7 cellular contexts compared by ENCODE assay signal in genomic region chr15:44427756-44428724, GRCh38. TPM values are rescaled to one million over a fixed set of nuclear protein-coding genes. Genes with fewer than 3 reads are reported as not detected.
A peak's percentile ranks its signal among the peaks of the same experiment; 100 is the strongest.
DNase-seq lines count a peak whose midpoint lies in the region; ATAC-seq and TF ChIP-seq lines count a peak whose summit lies in the region.

No MANE protein-coding gene starts in this region.

- H3K4me3 ChIP-seq in fibroblast of pulmonary artery (replicated peaks; ENCODE audit: low read depth, low read length) (peak overlapping the region; percentile 99), neuronal stem cell (ENCODE audit: low read length in 2 of 2) (peak overlapping the region; percentile 91 to 94)

- TF ChIP-seq CTCF in fibroblast of pulmonary artery (IDR thresholded peaks at IDR 0.05; ENCODE audit: low read length, missing control alignments), result no peak

- H3K4me3 Mint-ChIP-seq in T-helper 2 cell treated with Interferon-gamma antibody and Interleukin-4, amounts not matched to agents 5 μg/mL and 100 μg/mL, for 36 hours, result peak overlapping the region; percentile 98

- H3K4me1 ChIP-seq in neuronal stem cell (ENCODE audit: control insufficient read depth in 2 of 2, insufficient read depth in 1 of 2, low read depth in 1 of 2, low read length in 2 of 2), result peaks cover 0 to 2% of the 10 kb centered on the region in 2 donors

- no peak overlapping the region for H4K91ac ChIP-seq in neuronal stem cell (ENCODE audit: low read depth, low read length, poor library complexity)

- H2BK15ac ChIP-seq in neuronal stem cell (ENCODE audit: low read length), result no peak overlapping the region

- peak overlapping the region; percentile 94 for H2AFZ ChIP-seq in neuronal stem cell (ENCODE audit: low read length)

- peak overlapping the region; percentile 99 for H3K27ac Mint-ChIP-seq in T-helper 2 cell treated with Interferon-gamma antibody and Interleukin-4, amounts not matched to agents 5 μg/mL and 100 μg/mL, for 36 hours

- no peaks in the 10 kb centered on the region for H3K9me3 Mint-ChIP-seq in T-helper 2 cell treated with Interferon-gamma antibody and Interleukin-4, amounts not matched to agents 5 μg/mL and 100 μg/mL, for 36 hours

- peak overlapping the region; percentile 98 for H3K9ac ChIP-seq in neuronal stem cell (ENCODE audit: low read depth, low read length, poor library complexity)

- no peak overlapping the region for H4K8ac ChIP-seq in neuronal stem cell (ENCODE audit: low read depth, low read length)

- peak overlapping the region; percentile 13 for H2BK120ac ChIP-seq in neuronal stem cell (ENCODE audit: low read depth, low read length)

- H3K36me3 Mint-ChIP-seq in T-helper 2 cell treated with Interferon-gamma antibody and Interleukin-4, amounts not matched to agents 5 μg/mL and 100 μg/mL, for 36 hours (ENCODE audit: low read depth), result peaks cover 21% of the 10 kb centered on the region

- no peak overlapping the region for H3K4ac ChIP-seq in neuronal stem cell (ENCODE audit: low read length)

- peak overlapping the region; percentile 33 for H2AK5ac ChIP-seq in neuronal stem cell (ENCODE audit: low read depth, low read length)

- no peak overlapping the region for H3K14ac ChIP-seq in neuronal stem cell (ENCODE audit: low read length)

- peak; percentile 73 for DNase-seq in EL
- DNase-seq in LHCN-M2 (ENCODE audit: low read depth), result peak; percentile 77
- no peak for DNase-seq in T-helper 2 cell treated with Interferon-gamma antibody and Interleukin-4, amounts not matched to agents 5 μg/mL and 100 μg/mL, for 36 hours (ENCODE audit: low spot score)
- peak; percentile 71 for DNase-seq in fibroblast of pulmonary artery (ENCODE audit: low read depth)
- no peak for DNase-seq in neuronal stem cell (ENCODE audit: low spot score)
- no peak for DNase-seq in AG20443 (ENCODE audit: low spot score)

- H3K79me1 ChIP-seq in neuronal stem cell (ENCODE audit: low read depth, low read length), result peaks cover 4% of the 10 kb centered on the region

- peak overlapping the region; percentile 98 for H3K18ac ChIP-seq in neuronal stem cell (ENCODE audit: low read length)

- peaks cover 2% of the 10 kb centered on the region for H3K27me3 Mint-ChIP-seq in T-helper 2 cell treated with Interferon-gamma antibody and Interleukin-4, amounts not matched to agents 5 μg/mL and 100 μg/mL, for 36 hours (ENCODE audit: low read depth)

- no peaks in the 10 kb centered on the region for H3K27me3 ChIP-seq in neuronal stem cell (ENCODE audit: control insufficient read depth in 3 of 3, insufficient read depth in 3 of 3, low read depth in 1 of 3, low read length in 3 of 3)

- peak overlapping the region; percentile 47 for H3K4me2 ChIP-seq in neuronal stem cell (ENCODE audit: insufficient read depth, low read length, poor library complexity, severe bottlenecking)

- peak overlapping the region; percentile 97 for H3K27ac ChIP-seq in neuronal stem cell (replicated peaks; ENCODE audit: low read length)

- peaks cover 38% of the 10 kb centered on the region for H3K4me1 Mint-ChIP-seq in T-helper 2 cell treated with Interferon-gamma antibody and Interleukin-4, amounts not matched to agents 5 μg/mL and 100 μg/mL, for 36 hours (ENCODE audit: low read depth)

- peak; percentile 9 for ATAC-seq in GM21529 (IDR thresholded peaks at IDR 0.05; ENCODE audit: unreplicated experiment)

- no peaks in the 10 kb centered on the region for H3K9me3 ChIP-seq in neuronal stem cell (replicated peaks in 1 of 2; ENCODE audit: control insufficient read depth in 2 of 2, insufficient read depth in 1 of 2, low read depth in 1 of 2, low read length in 2 of 2)

- H3K36me3 ChIP-seq in neuronal stem cell (replicated peaks in 1 of 2; ENCODE audit: control insufficient read depth in 2 of 2, insufficient read depth in 2 of 2, low read length in 2 of 2), result peaks cover 3 to 25% of the 10 kb centered on the region in 2 donors

- no CpG with 5 or more reads among the region's 27 CpGs for WGBS in neuronal stem cell (ENCODE audit: extremely low coverage in 2 of 2, insufficient read length in 2 of 2, insufficient replicate concordance in 1 of 2), 2 donors

- H2BK12ac ChIP-seq in neuronal stem cell (ENCODE audit: low read length), result no peak overlapping the region

- H3K23ac ChIP-seq in neuronal stem cell (ENCODE audit: low read depth, low read length, poor library complexity), result peak overlapping the region; percentile 31

- no peak overlapping the region for H2BK5ac ChIP-seq in neuronal stem cell (ENCODE audit: low read length)

RNA-seq across cellular contexts. Expression of gene CTDSPL2, which starts 0.6 kb away (rescaled TPM):
- 42.4 and 62.4 TPM in 2 replicates for total RNA-seq in LHCN-M2 (2014; rRNA removed)
- polyA plus RNA-seq in LHCN-M2 (2012), result 12.2 TPM
- polyA plus RNA-seq in neuronal stem cell (2013, experiment 1 of 2), result 65.5 TPM
- polyA plus RNA-seq in neuronal stem cell (2013, experiment 2 of 2), result 73.7 TPM

Comparison
In these comparisons a context has a peak if more than half of its experiments do, and no peak if none do; other contexts are left out.
1. DNase-seq: peak in EL (single experiment), LHCN-M2 (single experiment) and fibroblast of pulmonary artery (single experiment); none in T-helper 2 cell treated with Interferon-gamma antibody and Interleukin-4, amounts not matched to agents 5 μg/mL and 100 μg/mL, for 36 hours (single experiment), neuronal stem cell (single experiment) and AG20443 (single experiment).